8 cellular contexts compared by ENCODE assay signal in genomic region chr9:112754578-112754977, GRCh38. TPM values are rescaled to one million over a fixed set of nuclear protein-coding genes. Genes with fewer than 3 reads are reported as not detected.
DNase-seq lines count a peak whose midpoint lies in the region; ATAC-seq and TF ChIP-seq lines count a peak whose summit lies in the region.

No MANE protein-coding gene starts in this region.

- peak overlapping the region; percentile 29; the same call in 1 of the 2 replicates for H3K27ac ChIP-seq in IMR-90 (ENCODE audit: insufficient read depth, low read length)

- H3K36me3 ChIP-seq in IMR-90 (ENCODE audit: control insufficient read depth, insufficient read depth, low read length) = no peaks in the 10 kb centered on the region

- CTCF ChIA-PET in IMR-90 (lab: Yijun Ruan, JAX) = no interaction called here

- peak overlapping the region; percentile 64 for H4K91ac ChIP-seq in IMR-90 (ENCODE audit: insufficient read depth, low read depth, low read length)

- no TSS peak for BruUV-seq in IMR-90 (replicated peaks; lab: Mats Ljungman, UMichigan)

- no peak overlapping the region for H3K4me3 ChIP-seq in IMR-90 (ENCODE audit: insufficient read depth, low read depth, low read length)

- 40% methylated on average over 1 of the region's 3 CpGs; no CpG with 5 or more reads in 1 of the 2 experiments for WGBS in IMR-90 (ENCODE audit: extremely low coverage in 2 of 2, insufficient read length in 1 of 2), 2 experiments

- peak overlapping the region; percentile 38; the same call in 1 of the 2 replicates for H4K5ac ChIP-seq in IMR-90 (ENCODE audit: low read depth, low read length)

- peak overlapping the region; percentile 79; the same call in 1 of the 2 replicates for H3K4ac ChIP-seq in IMR-90 (ENCODE audit: low read depth, low read length)

- H3K27ac Mint-ChIP-seq in activated naive CD8-positive, alpha-beta T cell treated with anti-CD3 and anti-CD28 coated beads, Interleukin-2, amount 10 ng/mL, durations not matched to agents 7 days and 5 days = peak overlapping the region; percentile 86
- H3K27ac Mint-ChIP-seq in naive thymus-derived CD8-positive, alpha-beta T cell = peak overlapping the region; percentile 13 to 90 (median 70)

- peak overlapping the region; percentile 54; the same call in 1 of the 2 replicates for H3K14ac ChIP-seq in IMR-90 (replicated peaks; ENCODE audit: low read depth, low read length)

- peak overlapping the region; percentile 58; the same call in 1 of the 2 replicates for H3K18ac ChIP-seq in IMR-90 (ENCODE audit: low read depth, low read length)

- no peaks in the 10 kb centered on the region for H3K27me3 ChIP-seq in IMR-90 (ENCODE audit: control insufficient read depth, insufficient read depth, low read length)

- peaks cover 25% of the 10 kb centered on the region; the same call in 1 of the 2 replicates for H4K20me1 ChIP-seq in IMR-90 (ENCODE audit: insufficient read depth, low read length)

- dilution Hi-C loops in IMR-90 (cut with HindIII; ENCODE audit: low sequenced_read_pairs, unreplicated experiment) = no loop called here

- no peaks in the 10 kb centered on the region for H3K9me3 ChIP-seq in IMR-90 (ENCODE audit: control insufficient read depth, insufficient read depth, low read length)

- H2AK9ac ChIP-seq in IMR-90 (replicated peaks; ENCODE audit: low read depth, low read length, poor library complexity) = no peak overlapping the region

- peak overlapping the region; percentile 28; the same call in 1 of the 2 replicates for H3K4me2 ChIP-seq in IMR-90 (ENCODE audit: low read depth, low read length)

- TF ChIP-seq RAD21 in IMR-90 (IDR thresholded peaks at IDR 0.05; ENCODE audit: low read length) = no peak

- H3K9me1 ChIP-seq in IMR-90 (ENCODE audit: insufficient read depth, low read length) = peaks cover 27% of the 10 kb centered on the region

- peaks cover 68% of the 10 kb centered on the region for H3K4me1 Mint-ChIP-seq in activated naive CD8-positive, alpha-beta T cell treated with anti-CD3 and anti-CD28 coated beads, Interleukin-2, amount 10 ng/mL, durations not matched to agents 7 days and 5 days
- peaks cover 45 to 85% (median 78%) of the 10 kb centered on the region in 4 donors for H3K4me1 Mint-ChIP-seq in naive thymus-derived CD8-positive, alpha-beta T cell

- no peak overlapping the region for H2AFZ ChIP-seq in IMR-90 (replicated peaks; ENCODE audit: low read length, poor library complexity)

- in situ Hi-C loops in IMR-90 (cut with MboI; ENCODE audit: low sequenced_read_pairs) = no loop called here

- H3K23ac ChIP-seq in IMR-90 (ENCODE audit: low read depth, low read length) = peak overlapping the region; percentile 76; the same call in 1 of the 2 replicates

- H3K56ac ChIP-seq in IMR-90 (ENCODE audit: extremely low read depth, insufficient read depth, low read length) = peak overlapping the region; percentile 22; the same call in 1 of the 2 replicates

- peaks cover 24% of the 10 kb centered on the region for H3K4me1 ChIP-seq in IMR-90 (ENCODE audit: control insufficient read depth, insufficient read depth, low read length)

- intact Hi-C loops in IMR-90 (cut with micrococcal nuclease) = loop anchor here (5.0 kb wide), 4 partner anchors 37 to 148 kb away; partner anchors contain the start of gene INIP
- intact Hi-C loops in Right ventricle myocardium superior (cut with DNase I) = no loop called here

- H2BK20ac ChIP-seq in IMR-90 (ENCODE audit: low read depth, low read length) = peak overlapping the region; percentile 69

- no peak for TF ChIP-seq POLR2A in IMR-90 (IDR thresholded peaks at IDR 0.05; ENCODE audit: low read depth, low read length)

- H2AK5ac ChIP-seq in IMR-90 (ENCODE audit: low read depth, low read length) = peak overlapping the region; percentile 25; the same call in 1 of the 2 replicates

- no peak for ATAC-seq in IMR-90 (ENCODE audit: low read depth)
- peak; percentile 67 for ATAC-seq in activated naive CD8-positive, alpha-beta T cell treated with anti-CD3 and anti-CD28 coated beads, Interleukin-2, amount 10 ng/mL, durations not matched to agents 7 days and 5 days (ENCODE audit: low read depth)
- ATAC-seq in naive thymus-derived CD8-positive, alpha-beta T cell = peak; percentile 18 to 61
- no peak for ATAC-seq in omental fat pad (ENCODE audit: low FRiP score)
- ATAC-seq in Right ventricle myocardium superior (ENCODE audit: poor library complexity) = no peak

- H3K4me3 Mint-ChIP-seq in activated naive CD8-positive, alpha-beta T cell treated with anti-CD3 and anti-CD28 coated beads, Interleukin-2, amount 10 ng/mL, durations not matched to agents 7 days and 5 days = peak overlapping the region; percentile 68
- H3K4me3 Mint-ChIP-seq in naive thymus-derived CD8-positive, alpha-beta T cell = peak overlapping the region; percentile 19 to 77 (median 62)

- peak overlapping the region; percentile 94 for H2BK5ac ChIP-seq in IMR-90 (ENCODE audit: low read depth, low read length, poor library complexity, severe bottlenecking)

- no peak overlapping the region for H3K9ac ChIP-seq in IMR-90 (ENCODE audit: low read depth, low read length)

- peaks cover 23 to 78% of the 10 kb centered on the region in 2 experiments for H3K79me1 ChIP-seq in IMR-90 (ENCODE audit: low read depth in 1 of 2, low read length in 2 of 2)

- peak overlapping the region; percentile 61; the same call in 2 of the 3 replicates for H2BK15ac ChIP-seq in IMR-90 (ENCODE audit: low read depth, low read length)

- peaks cover 23% of the 10 kb centered on the region for H3K36me3 Mint-ChIP-seq in activated naive CD8-positive, alpha-beta T cell treated with anti-CD3 and anti-CD28 coated beads, Interleukin-2, amount 10 ng/mL, durations not matched to agents 7 days and 5 days
- no peaks in the 10 kb centered on the region for H3K36me3 Mint-ChIP-seq in naive thymus-derived CD8-positive, alpha-beta T cell

- DNase-seq in Daoy (ENCODE audit: low read depth) = peak; percentile 80
- peak; percentile 71 for DNase-seq in IMR-90
- no peak for DNase-seq in activated naive CD8-positive, alpha-beta T cell treated with anti-CD3 and anti-CD28 coated beads, Interleukin-2, amount 10 ng/mL, durations not matched to agents 7 days and 5 days
- peak in 6 of 10 donors; percentile 10 to 63 (median 37) for DNase-seq in naive thymus-derived CD8-positive, alpha-beta T cell
- DNase-seq in omental fat pad (ENCODE audit: low spot score) = no peak
- no peak for DNase-seq in midbrain (lab: John Stamatoyannopoulos, UW)
- DNase-seq in Right ventricle myocardium superior = no peak
- no peak for DNase-seq in cerebellum (ENCODE audit: low spot score)

- TF ChIP-seq CTCF in IMR-90 (conservative IDR thresholded peaks at IDR 0.05; ENCODE audit: low read depth, low read length) (no peak), omental fat pad (IDR thresholded peaks at IDR 0.05) (no peak)

- H3K27me3 Mint-ChIP-seq in activated naive CD8-positive, alpha-beta T cell treated with anti-CD3 and anti-CD28 coated beads, Interleukin-2, amount 10 ng/mL, durations not matched to agents 7 days and 5 days = no peaks in the 10 kb centered on the region
- H3K27me3 Mint-ChIP-seq in naive thymus-derived CD8-positive, alpha-beta T cell = no peaks in the 10 kb centered on the region

- peak overlapping the region; percentile 47 to 89; a peak in 3 of 4 replicates for H4K8ac ChIP-seq in IMR-90 (ENCODE audit: low read depth in 2 of 2, low read length in 2 of 2)

- H2BK120ac ChIP-seq in IMR-90 (ENCODE audit: low read depth, low read length) = peak overlapping the region; percentile 87

- POLR2A ChIA-PET in IMR-90 (lab: Charles Lee; ENCODE audit: unreplicated experiment) = no interaction called here
- POLR2A ChIA-PET in activated naive CD8-positive, alpha-beta T cell treated with anti-CD3 and anti-CD28 coated beads, Interleukin-2, amount 10 ng/mL, durations not matched to agents 7 days and 5 days (lab: Charles Lee) = no interaction called here
- POLR2A ChIA-PET in naive thymus-derived CD8-positive, alpha-beta T cell (lab: Charles Lee) = no interaction called here

- H3K9me3 Mint-ChIP-seq in activated naive CD8-positive, alpha-beta T cell treated with anti-CD3 and anti-CD28 coated beads, Interleukin-2, amount 10 ng/mL, durations not matched to agents 7 days and 5 days = no peaks in the 10 kb centered on the region
- no peaks in the 10 kb centered on the region for H3K9me3 Mint-ChIP-seq in naive thymus-derived CD8-positive, alpha-beta T cell

TF ChIP-seq in IMR-90, 13 proteins besides CTCF, POLR2A, EP300 and RAD21 (continues in another document):
- TF ChIP-seq USF2 (IDR thresholded peaks at IDR 0.05; ENCODE audit: low read depth, low read length) (no peak), CEBPB (IDR thresholded peaks at IDR 0.05; ENCODE audit: low read depth, low read length) (no peak)

RNA-seq across cellular contexts. Expression of gene SNX30, which starts 4.0 kb away (rescaled TPM):
- 15.2 and 17.1 TPM in 2 replicates for total RNA-seq in Daoy (2014; rRNA removed; shearing (Covaris generic))
- total RNA-seq in IMR-90 (2012; rRNA removed) = 18.8 and 23.6 TPM in 2 replicates
- polyA plus RNA-seq in IMR-90 (2012; rRNA removed) = 7.6 and 8.0 TPM in 2 replicates
- 2.0 and 2.5 TPM in 2 replicates for polyA plus RNA-seq in IMR-90 (2012; cell fraction: cytosol; rRNA removed)
- 4.3 and 18.5 TPM in 2 replicates for polyA plus RNA-seq in IMR-90 (2012; cell fraction: nucleus; rRNA removed; ENCODE audit: low replicate concordance)
- 1 to 10 TPM; 9.0 to 9.6 TPM for total RNA-seq in activated naive CD8-positive, alpha-beta T cell treated with anti-CD3 and anti-CD28 coated beads, Interleukin-2, amount 10 ng/mL, durations not matched to agents 7 days and 5 days
- total RNA-seq in naive thymus-derived CD8-positive, alpha-beta T cell = 10 to 100 TPM; 10.3 to 10.4 TPM
- 1 to 10 TPM; 1.7 to 3.6 (median 2.2) TPM for polyA plus RNA-seq in naive thymus-derived CD8-positive, alpha-beta T cell
- total RNA-seq in omental fat pad = 10 to 100 TPM in 3 of 4 donors, 1 to 10 TPM in 1; 8.9 to 27.5 (median 11.6) TPM
- 4.5 TPM for total RNA-seq in Right ventricle myocardium superior
- 22.2 TPM for total RNA-seq in cerebellum

RNA-seq across cellular contexts. Expression of gene INIP, which starts 36.7 kb away (rescaled TPM):
- total RNA-seq in Daoy (2014; rRNA removed; shearing (Covaris generic)) = 63.7 and 70.5 TPM in 2 replicates
- 15.4 and 23.3 TPM in 2 replicates for total RNA-seq in IMR-90 (2012; rRNA removed)
- polyA plus RNA-seq in IMR-90 (2012; rRNA removed) = 10.7 and 11.1 TPM in 2 replicates
- polyA plus RNA-seq in IMR-90 (2012; cell fraction: cytosol; rRNA removed) = 2.2 and 4.5 TPM in 2 replicates
- polyA plus RNA-seq in IMR-90 (2012; cell fraction: nucleus; rRNA removed; ENCODE audit: low replicate concordance) = 0.74 and 3.5 TPM in 2 replicates
- total RNA-seq in activated naive CD8-positive, alpha-beta T cell treated with anti-CD3 and anti-CD28 coated beads, Interleukin-2, amount 10 ng/mL, durations not matched to agents 7 days and 5 days = 10 to 100 TPM; 29.4 to 29.8 TPM
- 10 to 100 TPM; 25.8 to 26.0 TPM for total RNA-seq in naive thymus-derived CD8-positive, alpha-beta T cell
- 10 to 100 TPM; 26.6 to 38.9 (median 38.5) TPM for polyA plus RNA-seq in naive thymus-derived CD8-positive, alpha-beta T cell
- total RNA-seq in omental fat pad = 10 to 100 TPM; 11.2 to 16.1 (median 13.6) TPM
- total RNA-seq in Right ventricle myocardium superior = 14.3 TPM
- 23.3 TPM for total RNA-seq in cerebellum

Comparison
In these comparisons a context has a peak if more than half of its experiments do, and no peak if none do; other contexts are left out.
1. DNase-seq: peak in Daoy (single experiment), IMR-90 (single experiment) and naive thymus-derived CD8-positive, alpha-beta T cell (6 of 10); none in activated naive CD8-positive, alpha-beta T cell treated with anti-CD3 and anti-CD28 coated beads, Interleukin-2, amount 10 ng/mL, durations not matched to agents 7 days and 5 days (single experiment), omental fat pad (single experiment), midbrain (single experiment), Right ventricle myocardium superior (single experiment) and cerebellum (single experiment).
2. ATAC-seq: peak in activated naive CD8-positive, alpha-beta T cell treated with anti-CD3 and anti-CD28 coated beads, Interleukin-2, amount 10 ng/mL, durations not matched to agents 7 days and 5 days (single experiment) and naive thymus-derived CD8-positive, alpha-beta T cell (2 of 2); none in IMR-90 (single experiment), omental fat pad (single experiment) and Right ventricle myocardium superior (single experiment).